8 cellular contexts compared by ENCODE assay signal in the genomic region with DNA sequence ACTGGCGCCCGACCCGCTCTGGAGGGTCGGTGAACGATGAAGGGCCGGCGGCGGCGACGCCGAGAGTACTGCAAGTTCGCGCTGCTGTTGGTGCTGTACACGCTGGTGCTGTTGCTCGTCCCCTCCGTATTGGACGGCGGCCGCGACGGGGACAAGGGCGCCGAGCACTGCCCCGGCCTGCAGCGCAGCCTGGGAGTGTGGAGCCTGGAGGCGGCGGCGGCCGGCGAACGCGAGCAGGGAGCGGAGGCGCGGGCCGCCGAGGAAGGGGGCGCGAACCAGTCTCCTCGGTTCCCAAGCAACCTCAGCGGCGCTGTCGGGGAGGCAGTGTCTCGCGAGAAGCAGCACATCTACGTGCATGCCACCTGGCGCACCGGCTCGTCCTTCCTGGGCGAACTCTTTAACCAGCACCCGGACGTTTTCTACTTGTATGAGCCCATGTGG. TPM values are rescaled to one million over a fixed set of nuclear protein-coding genes. Genes with fewer than 3 reads are reported as not detected.
DNase-seq lines count a peak whose midpoint lies in the region; ATAC-seq lines count a peak whose summit lies in the region.

No MANE protein-coding gene starts in this region.

- H3K9me3 ChIP-seq in ectodermal cell (ENCODE audit: control insufficient read depth, low read length) (no peaks in the 10 kb centered on the region), mesodermal cell (ENCODE audit: control insufficient read depth, low read length) (no peaks in the 10 kb centered on the region), subcutaneous abdominal adipose tissue (ENCODE audit: control insufficient read depth in 5 of 5, low read length in 5 of 5) (peaks cover 0 to 3% (median 0%) of the 10 kb centered on the region in 5 donors)

- H3K27me3 ChIP-seq in ectodermal cell (ENCODE audit: control insufficient read depth, insufficient read depth, low read length, poor library complexity, severe bottlenecking) (peaks cover 21% of the 10 kb centered on the region), subcutaneous abdominal adipose tissue (ENCODE audit: control insufficient read depth in 5 of 5, insufficient read depth in 4 of 5, low read length in 5 of 5) (peaks cover 0 to 12% (median 4%) of the 10 kb centered on the region in 5 donors)

- DNase-seq in Daoy (ENCODE audit: low read depth) (peak; percentile 61), H4 (ENCODE audit: low spot score) (peak; percentile 15), NCI-H1105 treated with DMSO at 0.1 percent for 48 hours (lab: John Stamatoyannopoulos, UW) (peak; percentile 62), NCI-H226 (no peak)
- peak; percentile 82 for DNase-seq in activated CD4-positive, alpha-beta T cell treated with anti-CD3 and anti-CD28 coated beads for 36 hours

- whole genome bisulfite sequencing in ectodermal cell, 2 experiments = 0 to 1% methylated on average over 52 of the region's 52 CpGs
- 0% methylated on average over 14 to 39 of the region's 52 CpGs for WGBS in mesodermal cell (ENCODE audit: insufficient coverage in 2 of 2), 2 experiments

- CTCF ChIA-PET in activated CD4-positive, alpha-beta T cell treated with anti-CD3 and anti-CD28 coated beads for 36 hours (lab: Charles Lee) = interaction anchor here (0.6 kb wide), 1 partner anchor 1089 kb away, joined by 3 read pairs; no protein-coding TSS in a partner anchor

- H3K27ac ChIP-seq in ectodermal cell (ENCODE audit: insufficient read depth, low read depth, low read length, poor library complexity, severe bottlenecking) (no peak overlapping the region), mesodermal cell (ENCODE audit: low read depth, low read length, severe bottlenecking) (no peak overlapping the region), subcutaneous abdominal adipose tissue (ENCODE audit: low read depth, low read length) (peak overlapping the region; percentile 23)

- H3K36me3 Mint-ChIP-seq in activated CD4-positive, alpha-beta T cell treated with anti-CD3 and anti-CD28 coated beads for 36 hours (ENCODE audit: low read depth) = peaks cover 5% of the 10 kb centered on the region

- H3K27ac Mint-ChIP-seq in activated CD4-positive, alpha-beta T cell treated with anti-CD3 and anti-CD28 coated beads for 36 hours = peak overlapping the region; percentile 51

- intact Hi-C loops in activated CD4-positive, alpha-beta T cell treated with anti-CD3 and anti-CD28 coated beads for 36 hours (cut with DNase I, micrococcal nuclease) = loop anchor here (1.0 to 10.0 kb wide), 12 partner anchors 13 to 952 kb away; a partner anchor contains a TSS

- peak overlapping the region; percentile 77 for H3K4me3 Mint-ChIP-seq in activated CD4-positive, alpha-beta T cell treated with anti-CD3 and anti-CD28 coated beads for 36 hours

- no peaks in the 10 kb centered on the region for H3K27me3 Mint-ChIP-seq in activated CD4-positive, alpha-beta T cell treated with anti-CD3 and anti-CD28 coated beads for 36 hours

- H3K36me3 ChIP-seq in ectodermal cell (ENCODE audit: control insufficient read depth, insufficient read depth, low read length) (no peaks in the 10 kb centered on the region), mesodermal cell (ENCODE audit: control insufficient read depth, insufficient read depth, low read length) (no peaks in the 10 kb centered on the region), subcutaneous abdominal adipose tissue (ENCODE audit: control insufficient read depth in 5 of 5, insufficient read depth in 5 of 5, low read length in 5 of 5) (no peaks in the 10 kb centered on the region)

- H3K9ac ChIP-seq in subcutaneous abdominal adipose tissue (ENCODE audit: low read length in 5 of 5) = peak overlapping the region in 2 of 5 donors; percentile 30 to 39

- no peaks in the 10 kb centered on the region for H3K9me3 Mint-ChIP-seq in activated CD4-positive, alpha-beta T cell treated with anti-CD3 and anti-CD28 coated beads for 36 hours (ENCODE audit: low read depth)

- peaks cover 42% of the 10 kb centered on the region for H3K4me1 Mint-ChIP-seq in activated CD4-positive, alpha-beta T cell treated with anti-CD3 and anti-CD28 coated beads for 36 hours

- POLR2A ChIA-PET in activated CD4-positive, alpha-beta T cell treated with anti-CD3 and anti-CD28 coated beads for 36 hours (lab: Charles Lee) = no interaction called here

- H3K4me1 ChIP-seq in ectodermal cell (ENCODE audit: control insufficient read depth, insufficient read depth, low read length) = peaks cover 6% of the 10 kb centered on the region
- no peaks in the 10 kb centered on the region for H3K4me1 ChIP-seq in mesodermal cell (ENCODE audit: control insufficient read depth, insufficient read depth, low read length, poor library complexity, severe bottlenecking)
- peaks cover 0 to 50% (median 36%) of the 10 kb centered on the region in 5 donors for H3K4me1 ChIP-seq in subcutaneous abdominal adipose tissue (ENCODE audit: control insufficient read depth in 5 of 5, insufficient read depth in 5 of 5, low read length in 5 of 5)

- H3K4me3 ChIP-seq in ectodermal cell (ENCODE audit: insufficient read depth, low read depth, low read length) = peak overlapping the region; percentile 57
- H3K4me3 ChIP-seq in mesodermal cell (ENCODE audit: extremely low read depth, insufficient read depth, low read length, poor library complexity, severe bottlenecking) = peak overlapping the region; percentile 44
- H3K4me3 ChIP-seq in subcutaneous abdominal adipose tissue (ENCODE audit: low read depth in 1 of 5, low read length in 5 of 5) = peak overlapping the region in 4 of 5 donors; percentile 56 to 76 (median 70)

- peak; percentile 23 for ATAC-seq in activated CD4-positive, alpha-beta T cell treated with anti-CD3 and anti-CD28 coated beads for 36 hours

RNA-seq across cellular contexts. Expression of a gene that starts 0.4 kb away (rescaled TPM):
- total RNA-seq in Daoy (2014; rRNA removed; shearing (Covaris generic)) = 4.4 and 10.5 TPM in 2 replicates
- total RNA-seq in H4 (2014; rRNA removed; shearing (Covaris generic)) = 0.80 and 2.2 TPM in 2 replicates
- 1 to 10 TPM; 2.0 to 2.5 TPM for total RNA-seq in activated CD4-positive, alpha-beta T cell treated with anti-CD3 and anti-CD28 coated beads for 36 hours
- polyA plus RNA-seq in ectodermal cell (2013, experiment 1 of 4) = 3.2 TPM
- 2.5 TPM for polyA plus RNA-seq in ectodermal cell (2013, experiment 2 of 4)
- polyA plus RNA-seq in ectodermal cell (2013, experiment 3 of 4) = 2.7 TPM
- 3.0 TPM for polyA plus RNA-seq in ectodermal cell (2013, experiment 4 of 4)
- polyA plus RNA-seq in mesodermal cell (2013, experiment 1 of 2) = 5.5 TPM
- polyA plus RNA-seq in mesodermal cell (2013, experiment 2 of 2) = 3.9 TPM

RNA-seq across cellular contexts. Expression of a gene that starts 28.7 kb away (rescaled TPM):
- total RNA-seq in Daoy (2014; rRNA removed; shearing (Covaris generic)) = 2.2 and 5.4 TPM in 2 replicates
- total RNA-seq in H4 (2014; rRNA removed; shearing (Covaris generic)) = 2.1 and 3.5 TPM in 2 replicates
- 1 to 10 TPM; 2.0 to 2.6 TPM for total RNA-seq in activated CD4-positive, alpha-beta T cell treated with anti-CD3 and anti-CD28 coated beads for 36 hours
- 3.6 TPM for polyA plus RNA-seq in ectodermal cell (2013, experiment 1 of 4)
- 6.0 TPM for polyA plus RNA-seq in ectodermal cell (2013, experiment 2 of 4)
- polyA plus RNA-seq in ectodermal cell (2013, experiment 3 of 4) = 3.6 TPM
- polyA plus RNA-seq in ectodermal cell (2013, experiment 4 of 4) = 3.0 TPM
- 3.2 TPM for polyA plus RNA-seq in mesodermal cell (2013, experiment 1 of 2)
- 3.6 TPM for polyA plus RNA-seq in mesodermal cell (2013, experiment 2 of 2)
